Comparison of ENCODE assay signal across 1 cellular context in genomic region chr4:180285796-180286195, GRCh38.
TF ChIP-seq lines count a peak whose summit lies in the region.

No MANE protein-coding gene starts in this region.

TF ChIP-seq in GM12878, 131 proteins besides CTCF, POLR2A, EP300 and RAD21 (continued from another document):
- TF ChIP-seq ZBTB40 (IDR thresholded peaks at IDR 0.05; ENCODE audit: borderline replicate concordance), result no peak
- TF ChIP-seq DPF2 (IDR thresholded peaks at IDR 0.05), result 0 out of 2 replicates have a peak, but pooled peaks have one; percentile 37
- TF ChIP-seq HDAC6 (IDR thresholded peaks at IDR 0.05; ENCODE audit: unreplicated experiment), result no peak
- peak; percentile 61; the same call in 1 of the 2 replicates for TF ChIP-seq PKNOX1 (IDR thresholded peaks at IDR 0.05)
- TF ChIP-seq BHLHE40 (IDR thresholded peaks at IDR 0.05; ENCODE audit: borderline replicate concordance in 1 of 2, low read depth in 2 of 2, low read length in 1 of 2), result peak in 1 of 2 experiments; percentile 29; a peak in 1 of 4 replicates
- TF ChIP-seq TCF3 (IDR thresholded peaks at IDR 0.05; ENCODE audit: borderline replicate concordance, insufficient read depth, low read depth, low read length), result no peak
- TF ChIP-seq MTA2 (IDR thresholded peaks at IDR 0.05; ENCODE audit: low read depth), result peak; percentile 91
- no peak for TF ChIP-seq PML (IDR thresholded peaks at IDR 0.05; ENCODE audit: low read length)
- TF ChIP-seq RBBP5 (conservative IDR thresholded peaks at IDR 0.05), result no peak
- peak; percentile 57 for TF ChIP-seq RUNX3 (IDR thresholded peaks at IDR 0.05; ENCODE audit: low read length)
- TF ChIP-seq ATF7 (IDR thresholded peaks at IDR 0.05; ENCODE audit: low read depth), result peak; percentile 65
- no peak for TF ChIP-seq FOXK2 (IDR thresholded peaks at IDR 0.05)
- 0 out of 2 replicates have a peak, but pooled peaks have one; percentile 33 for TF ChIP-seq MLLT1 (IDR thresholded peaks at IDR 0.05)
TF ChIP-seq in GM12878: peak in this region for 11.
